In the genomic region with DNA sequence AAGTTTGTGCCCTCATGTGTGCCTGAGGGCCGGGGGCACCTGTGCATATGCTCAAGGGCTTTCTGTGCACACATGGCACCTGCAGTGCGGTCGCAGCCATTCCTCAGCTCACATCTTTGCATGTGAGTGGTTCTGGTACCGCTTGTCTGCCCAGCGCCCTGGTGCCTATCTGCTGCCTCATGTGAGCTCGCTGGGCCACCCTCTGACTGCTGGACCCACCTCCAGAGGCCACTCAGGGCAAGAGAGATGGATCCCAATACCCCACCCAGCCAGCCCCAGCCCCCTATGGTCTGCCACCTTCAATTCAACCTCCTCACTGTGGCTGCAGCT, we compare ENCODE assay signal across 1 cellular context.
TF ChIP-seq lines count a peak whose summit lies in the region.

No MANE protein-coding gene starts in this region.

TF ChIP-seq in SK-N-SH treated with all-trans-retinoic acid at 6 μM for 48 hours, 23 proteins besides CTCF, POLR2A, EP300 and RAD21:
- TF ChIP-seq, protein P1, sequence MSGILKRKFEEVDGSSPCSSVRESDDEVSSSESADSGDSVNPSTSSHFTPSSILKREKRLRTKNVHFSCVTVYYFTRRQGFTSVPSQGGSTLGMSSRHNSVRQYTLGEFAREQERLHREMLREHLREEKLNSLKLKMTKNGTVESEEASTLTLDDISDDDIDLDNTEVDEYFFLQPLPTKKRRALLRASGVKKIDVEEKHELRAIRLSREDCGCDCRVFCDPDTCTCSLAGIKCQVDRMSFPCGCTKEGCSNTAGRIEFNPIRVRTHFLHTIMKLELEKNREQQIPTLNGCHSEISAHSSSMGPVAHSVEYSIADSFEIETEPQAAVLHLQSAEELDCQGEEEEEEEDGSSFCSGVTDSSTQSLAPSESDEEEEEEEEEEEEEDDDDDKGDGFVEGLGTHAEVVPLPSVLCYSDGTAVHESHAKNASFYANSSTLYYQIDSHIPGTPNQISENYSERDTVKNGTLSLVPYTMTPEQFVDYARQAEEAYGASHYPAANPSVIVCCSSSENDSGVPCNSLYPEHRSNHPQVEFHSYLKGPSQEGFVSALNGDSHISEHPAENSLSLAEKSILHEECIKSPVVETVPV (CRISPR knock-in tag; IDR thresholded peaks at IDR 0.05): no peak
- TF ChIP-seq TCF4 (CRISPR knock-in tag; IDR thresholded peaks at IDR 0.05; ENCODE audit: borderline replicate concordance) (no peak), ZFP3 (CRISPR knock-in tag; IDR thresholded peaks at IDR 0.05) (no peak), ZNF70 (CRISPR knock-in tag; IDR thresholded peaks at IDR 0.05) (no peak), ZC3H10 (CRISPR knock-in tag; IDR thresholded peaks at IDR 0.05) (no peak), PPARA (CRISPR knock-in tag; IDR thresholded peaks at IDR 0.05; ENCODE audit: borderline replicate concordance) (no peak), CSDC2 (CRISPR knock-in tag; IDR thresholded peaks at IDR 0.05) (no peak), ZNF8 (CRISPR knock-in tag; IDR thresholded peaks at IDR 0.05) (no peak), ZNF565 (CRISPR knock-in tag; conservative IDR thresholded peaks at IDR 0.05; ENCODE audit: low read depth) (no peak), OSR1 (CRISPR knock-in tag; IDR thresholded peaks at IDR 0.05) (no peak)
